In genomic region chr12:96194901-96195844, GRCh38 we compare ENCODE assay signal across 8 cellular contexts. TPM values are rescaled to one million over a fixed set of nuclear protein-coding genes. Genes with fewer than 3 reads are reported as not detected.
DNase-seq lines count a peak whose midpoint lies in the region; ATAC-seq and TF ChIP-seq lines count a peak whose summit lies in the region.

No MANE protein-coding gene starts in this region.

- H3K9me3 Mint-ChIP-seq in T-cell: no peaks in the 10 kb centered on the region

- CTCF ChIA-PET in T-cell (lab: Charles Lee): interaction anchor here (0.7 to 1.2 kb wide), 7 partner anchors 12 to 321 kb away, joined by 3 to 17 read pairs (median 6); no protein-coding TSS in a partner anchor

- no peaks in the 10 kb centered on the region for H3K27me3 Mint-ChIP-seq in T-cell

- no peaks in the 10 kb centered on the region for H3K9me3 ChIP-seq in right cardiac atrium (ENCODE audit: control insufficient read depth, low read length)

- peak overlapping the region; percentile 98 to 100 (median 99) for H3K4me3 Mint-ChIP-seq in T-cell

- peaks cover 6% of the 10 kb centered on the region for H3K36me3 Mint-ChIP-seq in T-cell

- peaks cover 53 to 54% (median 53%) of the 10 kb centered on the region in 3 donors for H3K4me1 Mint-ChIP-seq in T-cell

- DNase-seq in DMS 273 (lab: John Stamatoyannopoulos, UW; ENCODE audit: unreplicated experiment) (peak; percentile 64), HL-60 (ENCODE audit: low read depth in 1 of 2, low spot score in 1 of 2) (peak; percentile 61 to 74), T-cell (peak; percentile 32 to 80 (median 70)), amniotic epithelial cell (ENCODE audit: low read depth) (peak; percentile 90), right cardiac atrium (peak; percentile 41 to 74 (median 73)), sciatic nerve (ENCODE audit: low spot score) (peak; percentile 61), NCI-H2081 treated with DMSO at 0.1 percent for 48 hours (lab: John Stamatoyannopoulos, UW) (no peak)

- WGBS in right cardiac atrium: under 1% methylated on average over 57 of the region's 58 CpGs

- H3K27ac ChIP-seq in HL-60 (replicated peaks): peak overlapping the region; percentile 50
- H3K27ac ChIP-seq in right cardiac atrium (ENCODE audit: low read length): peak overlapping the region; percentile 38

- POLR2A ChIA-PET in T-cell (lab: Charles Lee): interaction anchor here (0.6 to 1.0 kb wide), 10 partner anchors 15 to 1987 kb away, joined by 3 to 8 read pairs (median 3); partner anchors contain the start of gene CFAP54 (in 1 of the 2)

- peak overlapping the region; percentile 99 for H3K27ac Mint-ChIP-seq in T-cell

- ATAC-seq in GM21360 (IDR thresholded peaks at IDR 0.05; ENCODE audit: unreplicated experiment): peak; percentile 81
- ATAC-seq in T-cell (replicated peaks in 1 of 4): peak; percentile 67 to 77 (median 70)
- ATAC-seq in right cardiac atrium: peak; percentile 48 to 50
- ATAC-seq in sciatic nerve: peak; percentile 58

- intact Hi-C loops in right cardiac atrium (cut with DNase I) (no loop called here), sciatic nerve (cut with DNase I) (no loop called here)

- H3K4me3 ChIP-seq in HL-60 (replicated peaks; ENCODE audit: insufficient read depth, low read length) (peak overlapping the region; percentile 95), right cardiac atrium (ENCODE audit: low read length) (peak overlapping the region; percentile 96)

- H3K4me1 ChIP-seq in right cardiac atrium (ENCODE audit: control insufficient read depth, insufficient read depth, low read length): peaks cover 2% of the 10 kb centered on the region

- no peak for TF ChIP-seq CTCF in HL-60 (IDR thresholded peaks at IDR 0.05; ENCODE audit: insufficient read depth, low read length)

- peaks cover 2% of the 10 kb centered on the region for H3K27me3 ChIP-seq in HL-60 (ENCODE audit: insufficient read depth, poor library complexity, severe bottlenecking)
- no peaks in the 10 kb centered on the region for H3K27me3 ChIP-seq in right cardiac atrium (ENCODE audit: control insufficient read depth, insufficient read depth)

RNA-seq across cellular contexts. Expression of gene ELK3, which starts 1.0 kb away (rescaled TPM):
- total RNA-seq in T-cell: 10 to 100 TPM; 33.8 to 62.7 (median 55.5) TPM
- 10 to 100 TPM; 18.1 to 34.0 (median 23.7) TPM for total RNA-seq in right cardiac atrium
- 11.5 TPM for polyA plus RNA-seq in right cardiac atrium
- 30.2 TPM for total RNA-seq in sciatic nerve
